ENCODE assay signal across 1 cellular context in the genomic region with DNA sequence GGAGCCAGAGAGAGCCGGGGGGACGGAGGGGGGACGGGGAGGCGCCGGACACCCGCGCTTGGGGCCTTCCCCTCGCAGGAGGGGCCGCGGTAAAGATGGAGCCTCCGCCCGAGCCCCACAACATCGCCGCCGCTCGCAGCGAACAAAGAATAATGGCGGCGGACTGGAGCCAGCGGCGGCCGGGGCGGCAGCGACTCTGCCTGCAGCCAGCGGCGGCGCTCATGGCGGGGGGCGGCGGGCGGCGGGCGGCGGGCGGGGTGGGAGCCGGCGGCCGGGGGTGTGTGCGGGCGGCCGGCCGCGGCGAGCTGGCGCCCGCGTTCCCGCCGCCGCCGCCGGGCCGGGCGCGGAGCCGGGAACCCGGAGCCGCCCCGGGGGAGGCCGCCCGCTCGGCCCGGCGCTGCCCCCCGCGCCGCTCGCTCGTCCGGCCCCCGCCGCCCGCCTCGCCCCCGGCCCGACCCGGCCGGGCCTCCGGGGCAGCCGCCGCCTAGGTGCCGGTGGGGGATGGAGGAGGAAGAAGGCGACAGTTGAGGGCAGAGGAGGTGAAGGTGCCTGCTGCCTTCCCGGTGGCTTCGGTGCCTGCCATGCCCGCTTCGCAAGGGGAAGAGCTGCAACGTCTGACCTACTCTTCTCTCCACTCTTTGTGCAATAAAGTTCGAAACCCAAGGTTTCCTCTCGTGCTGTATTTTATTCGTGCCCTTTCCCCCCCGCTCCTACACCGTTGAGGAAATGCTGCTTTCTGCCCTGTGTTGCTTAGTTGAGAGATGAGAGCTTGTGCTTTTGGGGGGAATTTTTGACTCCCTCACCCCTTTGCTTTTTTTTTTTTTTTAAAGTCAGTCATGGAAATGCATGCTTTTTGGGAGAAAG.
TF ChIP-seq lines count a peak whose summit lies in the region.

No MANE protein-coding gene starts in this region.

TF ChIP-seq in HepG2, 621 proteins besides CTCF, POLR2A, EP300 and RAD21 (continued from another document and continues in another):
- TF ChIP-seq, protein P1, sequence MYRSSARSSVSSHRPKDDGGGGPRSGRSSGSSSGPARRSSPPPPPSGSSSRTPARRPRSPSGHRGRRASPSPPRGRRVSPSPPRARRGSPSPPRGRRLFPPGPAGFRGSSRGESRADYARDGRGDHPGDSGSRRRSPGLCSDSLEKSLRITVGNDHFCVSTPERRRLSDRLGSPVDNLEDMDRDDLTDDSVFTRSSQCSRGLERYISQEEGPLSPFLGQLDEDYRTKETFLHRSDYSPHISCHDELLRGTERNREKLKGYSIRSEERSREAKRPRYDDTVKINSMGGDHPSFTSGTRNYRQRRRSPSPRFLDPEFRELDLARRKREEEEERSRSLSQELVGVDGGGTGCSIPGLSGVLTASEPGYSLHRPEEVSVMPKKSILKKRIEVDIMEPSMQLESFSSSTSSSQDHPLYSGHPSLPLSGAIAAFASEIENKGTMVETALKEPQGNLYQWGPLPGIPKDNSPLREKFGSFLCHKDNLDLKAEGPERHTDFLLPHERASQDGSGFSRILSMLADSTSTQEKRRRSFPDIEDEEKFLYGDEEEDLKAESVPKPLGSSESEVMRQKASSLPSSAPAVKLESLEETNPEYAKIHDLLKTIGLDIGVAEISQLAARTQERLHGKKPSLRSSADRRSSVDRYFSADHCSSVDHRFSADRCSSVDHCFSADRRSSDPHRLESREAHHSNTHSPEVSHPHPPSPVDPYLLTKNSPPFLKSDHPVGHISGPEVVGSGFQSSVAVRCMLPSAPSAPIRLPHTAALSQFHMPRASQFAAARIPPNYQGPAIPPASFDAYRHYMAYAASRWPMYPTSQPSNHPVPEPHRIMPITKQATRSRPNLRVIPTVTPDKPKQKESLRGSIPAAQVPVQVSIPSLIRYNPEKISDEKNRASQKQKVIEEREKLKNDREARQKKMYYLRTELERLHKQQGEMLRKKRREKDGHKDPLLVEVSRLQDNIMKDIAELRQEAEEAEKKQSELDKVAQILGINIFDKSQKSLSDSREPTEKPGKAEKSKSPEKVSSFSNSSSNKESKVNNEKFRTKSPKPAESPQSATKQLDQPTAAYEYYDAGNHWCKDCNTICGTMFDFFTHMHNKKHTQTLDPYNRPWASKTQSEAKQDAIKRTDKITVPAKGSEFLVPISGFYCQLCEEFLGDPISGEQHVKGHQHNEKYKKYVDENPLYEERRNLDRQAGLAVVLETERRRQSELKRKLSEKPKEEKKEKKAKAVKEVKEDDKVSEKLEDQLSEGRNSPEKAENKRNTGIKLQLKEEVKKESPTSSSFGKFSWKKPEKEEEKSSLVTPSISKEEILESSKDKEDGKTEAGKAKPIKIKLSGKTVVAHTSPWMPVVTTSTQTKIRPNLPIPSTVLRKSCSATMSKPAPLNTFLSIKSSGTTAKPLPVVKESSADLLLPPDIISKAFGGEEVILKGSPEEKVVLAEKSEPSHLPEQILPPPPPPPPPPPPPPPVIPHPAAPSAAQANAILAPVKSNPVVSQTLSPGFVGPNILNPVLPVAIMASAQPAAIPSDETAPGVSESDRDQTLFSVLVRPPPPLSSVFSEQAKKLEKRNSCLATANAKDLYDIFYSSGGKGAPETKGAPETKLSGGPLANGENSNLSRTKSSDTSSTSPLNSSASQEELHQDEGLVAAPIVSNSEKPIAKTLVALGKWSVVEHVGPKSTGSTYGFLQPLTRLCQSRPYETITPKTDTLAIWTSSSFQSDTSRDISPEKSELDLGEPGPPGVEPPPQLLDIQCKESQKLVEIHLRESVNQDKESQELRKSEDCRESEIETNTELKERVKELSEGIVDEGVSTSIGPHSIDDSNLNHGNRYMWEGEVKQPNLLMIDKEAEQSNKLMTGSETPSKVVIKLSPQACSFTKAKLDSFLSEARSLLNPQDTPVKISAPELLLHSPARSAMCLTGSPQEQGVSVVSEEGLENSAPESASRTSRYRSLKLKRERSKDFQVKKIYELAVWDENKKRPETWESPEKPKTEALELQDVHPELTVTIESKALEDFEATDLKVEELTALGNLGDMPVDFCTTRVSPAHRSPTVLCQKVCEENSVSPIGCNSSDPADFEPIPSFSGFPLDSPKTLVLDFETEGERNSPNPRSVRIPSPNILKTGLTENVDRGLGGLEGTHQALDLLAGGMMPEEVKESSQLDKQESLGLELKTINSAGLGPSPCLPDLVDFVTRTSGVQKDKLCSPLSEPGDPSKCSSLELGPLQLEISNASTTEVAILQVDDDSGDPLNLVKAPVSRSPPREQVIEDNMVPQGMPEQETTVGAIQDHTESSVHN (CRISPR knock-in tag; IDR thresholded peaks at IDR 0.05), result no peak
- TF ChIP-seq MAFF (IDR thresholded peaks at IDR 0.05; ENCODE audit: low read depth, low read length), result no peak
- TF ChIP-seq, protein P2, sequence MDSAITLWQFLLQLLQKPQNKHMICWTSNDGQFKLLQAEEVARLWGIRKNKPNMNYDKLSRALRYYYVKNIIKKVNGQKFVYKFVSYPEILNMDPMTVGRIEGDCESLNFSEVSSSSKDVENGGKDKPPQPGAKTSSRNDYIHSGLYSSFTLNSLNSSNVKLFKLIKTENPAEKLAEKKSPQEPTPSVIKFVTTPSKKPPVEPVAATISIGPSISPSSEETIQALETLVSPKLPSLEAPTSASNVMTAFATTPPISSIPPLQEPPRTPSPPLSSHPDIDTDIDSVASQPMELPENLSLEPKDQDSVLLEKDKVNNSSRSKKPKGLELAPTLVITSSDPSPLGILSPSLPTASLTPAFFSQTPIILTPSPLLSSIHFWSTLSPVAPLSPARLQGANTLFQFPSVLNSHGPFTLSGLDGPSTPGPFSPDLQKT (CRISPR knock-in tag; IDR thresholded peaks at IDR 0.05; ENCODE audit: borderline replicate concordance), result no peak
- TF ChIP-seq, protein P3, sequence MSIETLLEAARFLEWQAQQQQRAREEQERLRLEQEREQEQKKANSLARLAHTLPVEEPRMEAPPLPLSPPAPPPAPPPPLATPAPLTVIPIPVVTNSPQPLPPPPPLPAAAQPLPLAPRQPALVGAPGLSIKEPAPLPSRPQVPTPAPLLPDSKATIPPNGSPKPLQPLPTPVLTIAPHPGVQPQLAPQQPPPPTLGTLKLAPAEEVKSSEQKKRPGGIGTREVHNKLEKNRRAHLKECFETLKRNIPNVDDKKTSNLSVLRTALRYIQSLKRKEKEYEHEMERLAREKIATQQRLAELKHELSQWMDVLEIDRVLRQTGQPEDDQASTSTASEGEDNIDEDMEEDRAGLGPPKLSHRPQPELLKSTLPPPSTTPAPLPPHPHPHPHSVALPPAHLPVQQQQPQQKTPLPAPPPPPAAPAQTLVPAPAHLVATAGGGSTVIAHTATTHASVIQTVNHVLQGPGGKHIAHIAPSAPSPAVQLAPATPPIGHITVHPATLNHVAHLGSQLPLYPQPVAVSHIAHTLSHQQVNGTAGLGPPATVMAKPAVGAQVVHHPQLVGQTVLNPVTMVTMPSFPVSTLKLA (IDR thresholded peaks at IDR 0.05), result no peak
- TF ChIP-seq, protein P4, sequence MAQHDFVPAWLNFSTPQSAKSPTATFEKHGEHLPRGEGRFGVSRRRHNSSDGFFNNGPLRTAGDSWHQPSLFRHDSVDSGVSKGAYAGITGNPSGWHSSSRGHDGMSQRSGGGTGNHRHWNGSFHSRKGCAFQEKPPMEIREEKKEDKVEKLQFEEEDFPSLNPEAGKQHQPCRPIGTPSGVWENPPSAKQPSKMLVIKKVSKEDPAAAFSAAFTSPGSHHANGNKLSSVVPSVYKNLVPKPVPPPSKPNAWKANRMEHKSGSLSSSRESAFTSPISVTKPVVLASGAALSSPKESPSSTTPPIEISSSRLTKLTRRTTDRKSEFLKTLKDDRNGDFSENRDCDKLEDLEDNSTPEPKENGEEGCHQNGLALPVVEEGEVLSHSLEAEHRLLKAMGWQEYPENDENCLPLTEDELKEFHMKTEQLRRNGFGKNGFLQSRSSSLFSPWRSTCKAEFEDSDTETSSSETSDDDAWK (CRISPR knock-in tag; IDR thresholded peaks at IDR 0.05), result no peak
- TF ChIP-seq ZNF441 (CRISPR knock-in tag; IDR thresholded peaks at IDR 0.05; ENCODE audit: borderline replicate concordance), result no peak
- no peak for TF ChIP-seq ZNF121 (CRISPR knock-in tag; IDR thresholded peaks at IDR 0.05)
- TF ChIP-seq, protein P5, sequence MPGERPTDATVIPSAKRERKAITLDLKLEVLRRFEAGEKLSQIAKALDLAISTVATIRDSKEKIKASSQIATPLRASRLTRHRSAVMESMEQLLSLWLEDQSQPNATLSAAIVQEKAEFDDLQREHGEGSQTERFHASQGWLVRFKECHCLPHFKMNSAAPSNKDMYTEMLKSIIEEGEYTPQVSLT (CRISPR knock-in tag; IDR thresholded peaks at IDR 0.05; ENCODE audit: borderline replicate concordance, low read depth), result peak; percentile 45; the same call in 1 of the 2 replicates
- no peak for TF ChIP-seq HNRNPUL1 (IDR thresholded peaks at IDR 0.05; ENCODE audit: low read depth, low read length)
- TF ChIP-seq, protein P6, sequence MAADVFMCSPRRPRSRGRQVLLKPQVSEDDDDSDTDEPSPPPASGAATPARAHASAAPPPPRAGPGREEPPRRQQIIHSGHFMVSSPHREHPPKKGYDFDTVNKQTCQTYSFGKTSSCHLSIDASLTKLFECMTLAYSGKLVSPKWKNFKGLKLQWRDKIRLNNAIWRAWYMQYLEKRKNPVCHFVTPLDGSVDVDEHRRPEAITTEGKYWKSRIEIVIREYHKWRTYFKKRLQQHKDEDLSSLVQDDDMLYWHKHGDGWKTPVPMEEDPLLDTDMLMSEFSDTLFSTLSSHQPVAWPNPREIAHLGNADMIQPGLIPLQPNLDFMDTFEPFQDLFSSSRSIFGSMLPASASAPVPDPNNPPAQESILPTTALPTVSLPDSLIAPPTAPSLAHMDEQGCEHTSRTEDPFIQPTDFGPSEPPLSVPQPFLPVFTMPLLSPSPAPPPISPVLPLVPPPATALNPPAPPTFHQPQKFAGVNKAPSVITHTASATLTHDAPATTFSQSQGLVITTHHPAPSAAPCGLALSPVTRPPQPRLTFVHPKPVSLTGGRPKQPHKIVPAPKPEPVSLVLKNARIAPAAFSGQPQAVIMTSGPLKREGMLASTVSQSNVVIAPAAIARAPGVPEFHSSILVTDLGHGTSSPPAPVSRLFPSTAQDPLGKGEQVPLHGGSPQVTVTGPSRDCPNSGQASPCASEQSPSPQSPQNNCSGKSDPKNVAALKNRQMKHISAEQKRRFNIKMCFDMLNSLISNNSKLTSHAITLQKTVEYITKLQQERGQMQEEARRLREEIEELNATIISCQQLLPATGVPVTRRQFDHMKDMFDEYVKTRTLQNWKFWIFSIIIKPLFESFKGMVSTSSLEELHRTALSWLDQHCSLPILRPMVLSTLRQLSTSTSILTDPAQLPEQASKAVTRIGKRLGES (CRISPR knock-in tag; IDR thresholded peaks at IDR 0.05; ENCODE audit: borderline replicate concordance), result no peak
- TF ChIP-seq MED8 (CRISPR knock-in tag; IDR thresholded peaks at IDR 0.05; ENCODE audit: insufficient replicate concordance), result peak; percentile 5
- TF ChIP-seq, protein P7, sequence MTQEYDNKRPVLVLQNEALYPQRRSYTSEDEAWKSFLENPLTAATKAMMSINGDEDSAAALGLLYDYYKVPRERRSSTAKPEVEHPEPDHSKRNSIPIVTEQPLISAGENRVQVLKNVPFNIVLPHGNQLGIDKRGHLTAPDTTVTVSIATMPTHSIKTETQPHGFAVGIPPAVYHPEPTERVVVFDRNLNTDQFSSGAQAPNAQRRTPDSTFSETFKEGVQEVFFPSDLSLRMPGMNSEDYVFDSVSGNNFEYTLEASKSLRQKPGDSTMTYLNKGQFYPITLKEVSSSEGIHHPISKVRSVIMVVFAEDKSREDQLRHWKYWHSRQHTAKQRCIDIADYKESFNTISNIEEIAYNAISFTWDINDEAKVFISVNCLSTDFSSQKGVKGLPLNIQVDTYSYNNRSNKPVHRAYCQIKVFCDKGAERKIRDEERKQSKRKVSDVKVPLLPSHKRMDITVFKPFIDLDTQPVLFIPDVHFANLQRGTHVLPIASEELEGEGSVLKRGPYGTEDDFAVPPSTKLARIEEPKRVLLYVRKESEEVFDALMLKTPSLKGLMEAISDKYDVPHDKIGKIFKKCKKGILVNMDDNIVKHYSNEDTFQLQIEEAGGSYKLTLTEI (CRISPR knock-in tag; conservative IDR thresholded peaks at IDR 0.05), result no peak
- TF ChIP-seq ZNF776 (CRISPR knock-in tag; IDR thresholded peaks at IDR 0.05), result 0 out of 2 replicates have a peak, but pooled peaks have one; percentile 3
- 0 out of 2 replicates have a peak, but pooled peaks have one; percentile 1 for TF ChIP-seq ARID2 (CRISPR knock-in tag; IDR thresholded peaks at IDR 0.05; ENCODE audit: borderline replicate concordance)
- 0 out of 2 replicates have a peak, but pooled peaks have one; percentile 23 for TF ChIP-seq NFKBIZ (CRISPR knock-in tag; IDR thresholded peaks at IDR 0.05)
- TF ChIP-seq, protein P8, sequence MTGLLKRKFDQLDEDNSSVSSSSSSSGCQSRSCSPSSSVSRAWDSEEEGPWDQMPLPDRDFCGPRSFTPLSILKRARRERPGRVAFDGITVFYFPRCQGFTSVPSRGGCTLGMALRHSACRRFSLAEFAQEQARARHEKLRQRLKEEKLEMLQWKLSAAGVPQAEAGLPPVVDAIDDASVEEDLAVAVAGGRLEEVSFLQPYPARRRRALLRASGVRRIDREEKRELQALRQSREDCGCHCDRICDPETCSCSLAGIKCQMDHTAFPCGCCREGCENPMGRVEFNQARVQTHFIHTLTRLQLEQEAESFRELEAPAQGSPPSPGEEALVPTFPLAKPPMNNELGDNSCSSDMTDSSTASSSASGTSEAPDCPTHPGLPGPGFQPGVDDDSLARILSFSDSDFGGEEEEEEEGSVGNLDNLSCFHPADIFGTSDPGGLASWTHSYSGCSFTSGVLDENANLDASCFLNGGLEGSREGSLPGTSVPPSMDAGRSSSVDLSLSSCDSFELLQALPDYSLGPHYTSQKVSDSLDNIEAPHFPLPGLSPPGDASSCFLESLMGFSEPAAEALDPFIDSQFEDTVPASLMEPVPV (CRISPR knock-in tag; IDR thresholded peaks at IDR 0.05), result 0 out of 2 replicates have a peak, but pooled peaks have one; percentile 4
- TF ChIP-seq CENPX (CRISPR knock-in tag; IDR thresholded peaks at IDR 0.05), result no peak
- 0 out of 2 replicates have a peak, but pooled peaks have one; percentile 9 for TF ChIP-seq GATAD2A (CRISPR knock-in tag; IDR thresholded peaks at IDR 0.05)
- TF ChIP-seq, protein P9, sequence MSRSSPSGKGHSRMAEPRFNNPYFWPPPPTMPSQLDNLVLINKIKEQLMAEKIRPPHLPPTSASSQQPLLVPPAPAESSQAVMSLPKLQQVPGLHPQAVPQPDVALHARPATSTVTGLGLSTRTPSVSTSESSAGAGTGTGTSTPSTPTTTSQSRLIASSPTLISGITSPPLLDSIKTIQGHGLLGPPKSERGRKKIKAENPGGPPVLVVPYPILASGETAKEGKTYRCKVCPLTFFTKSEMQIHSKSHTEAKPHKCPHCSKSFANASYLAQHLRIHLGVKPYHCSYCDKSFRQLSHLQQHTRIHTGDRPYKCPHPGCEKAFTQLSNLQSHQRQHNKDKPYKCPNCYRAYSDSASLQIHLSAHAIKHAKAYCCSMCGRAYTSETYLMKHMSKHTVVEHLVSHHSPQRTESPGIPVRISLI (CRISPR knock-in tag; IDR thresholded peaks at IDR 0.05; ENCODE audit: borderline replicate concordance), result no peak
- TF ChIP-seq NFRKB (IDR thresholded peaks at IDR 0.05), result 0 out of 2 replicates have a peak, but pooled peaks have one; percentile 52
- TF ChIP-seq AGO2 (optimal IDR thresholded peaks at IDR 0.05; ENCODE audit: low read depth, low read length), result peak; percentile 36
